In the genomic region with DNA sequence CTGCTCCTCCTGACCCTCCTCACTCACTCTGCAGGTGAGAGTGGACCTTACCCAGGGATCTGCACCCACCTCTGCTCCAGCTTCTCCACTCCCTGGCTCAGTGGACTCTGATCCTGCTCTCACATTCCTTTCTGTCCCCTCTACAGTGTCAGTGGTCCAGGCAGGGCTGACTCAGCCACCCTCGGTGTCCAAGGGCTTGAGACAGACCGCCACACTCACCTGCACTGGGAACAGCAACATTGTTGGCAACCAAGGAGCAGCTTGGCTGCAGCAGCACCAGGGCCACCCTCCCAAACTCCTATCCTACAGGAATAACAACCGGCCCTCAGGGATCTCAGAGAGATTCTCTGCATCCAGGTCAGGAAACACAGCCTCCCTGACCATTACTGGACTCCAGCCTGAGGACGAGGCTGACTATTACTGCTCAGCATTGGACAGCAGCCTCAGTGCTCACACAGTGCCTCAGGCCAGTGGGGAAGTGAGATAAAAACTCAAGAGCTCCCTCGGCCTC, we compare ENCODE assay signal across 1 cellular context.
TF ChIP-seq lines count a peak whose summit lies in the region.

No MANE protein-coding gene starts in this region.

TF ChIP-seq in HepG2, 621 proteins besides CTCF, POLR2A, EP300 and RAD21 (continued from another document and continues in another):
- TF ChIP-seq MAFF (IDR thresholded peaks at IDR 0.05; ENCODE audit: low read depth, low read length) (0 out of 2 replicates have a peak, but pooled peaks have one; percentile 2), GMEB2 (CRISPR knock-in tag; IDR thresholded peaks at IDR 0.05; ENCODE audit: low read depth) (no peak), ZNF691 (CRISPR knock-in tag; IDR thresholded peaks at IDR 0.05; ENCODE audit: borderline replicate concordance, low read depth) (0 out of 2 replicates have a peak, but pooled peaks have one; percentile 22), GATAD2A (CRISPR knock-in tag; IDR thresholded peaks at IDR 0.05) (peak; percentile 43; the same call in 1 of the 2 replicates), ZNF660 (CRISPR knock-in tag; IDR thresholded peaks at IDR 0.05; ENCODE audit: borderline replicate concordance, low read depth) (no peak), ZNF598 (CRISPR knock-in tag; IDR thresholded peaks at IDR 0.05; ENCODE audit: borderline replicate concordance) (peak; percentile 29; the same call in 1 of the 2 replicates), UBTF (CRISPR knock-in tag; IDR thresholded peaks at IDR 0.05) (peak; percentile 52; the same call in 1 of the 2 replicates), ZNF350 (CRISPR knock-in tag; IDR thresholded peaks at IDR 0.05; ENCODE audit: borderline replicate concordance, low read depth) (no peak), HDAC1 (CRISPR knock-in tag; IDR thresholded peaks at IDR 0.05) (0 out of 2 replicates have a peak, but pooled peaks have one; percentile 29), ZNF546 (CRISPR knock-in tag; conservative IDR thresholded peaks at IDR 0.05) (no peak), DNMT1 (CRISPR knock-in tag; IDR thresholded peaks at IDR 0.05) (no peak), HNF4A (CRISPR knock-in tag; IDR thresholded peaks at IDR 0.05) (peak; percentile 92), PCBP2 (optimal IDR thresholded peaks at IDR 0.05; ENCODE audit: low read depth, low read length, poor library complexity, severe bottlenecking) (no peak), SALL1 (CRISPR knock-in tag; IDR thresholded peaks at IDR 0.05) (peak; percentile 60), ZFX (CRISPR knock-in tag; IDR thresholded peaks at IDR 0.05; ENCODE audit: low read depth) (0 out of 2 replicates have a peak, but pooled peaks have one; percentile 12), ZNF550 (CRISPR knock-in tag; IDR thresholded peaks at IDR 0.05; ENCODE audit: borderline replicate concordance) (no peak), MAFK (conservative IDR thresholded peaks at IDR 0.05 in 1 of 2, IDR thresholded peaks at IDR 0.05 in 1 of 2; ENCODE audit: low read length in 2 of 2) (peak; percentile 20 to 34; a peak in 3 of 4 replicates), FOSL2 (CRISPR knock-in tag; IDR thresholded peaks at IDR 0.05) (peak; percentile 80), ZNF570 (CRISPR knock-in tag; IDR thresholded peaks at IDR 0.05; ENCODE audit: borderline replicate concordance) (no peak), TARDBP (CRISPR knock-in tag; IDR thresholded peaks at IDR 0.05) (no peak), ZEB1 (IDR thresholded peaks at IDR 0.05; ENCODE audit: insufficient replicate concordance, low read depth) (peak; percentile 66), NFYC (CRISPR knock-in tag; IDR thresholded peaks at IDR 0.05) (no peak), KDM4B (CRISPR knock-in tag; IDR thresholded peaks at IDR 0.05) (no peak), ZNF672 (CRISPR knock-in tag; IDR thresholded peaks at IDR 0.05) (no peak), ZNF747 (CRISPR knock-in tag; IDR thresholded peaks at IDR 0.05; ENCODE audit: borderline replicate concordance) (no peak), RXRB (CRISPR knock-in tag; IDR thresholded peaks at IDR 0.05; ENCODE audit: borderline replicate concordance) (0 out of 2 replicates have a peak, but pooled peaks have one; percentile 24), FOSL1 (CRISPR knock-in tag; IDR thresholded peaks at IDR 0.05; ENCODE audit: borderline replicate concordance) (no peak), ZNF264 (CRISPR knock-in tag; IDR thresholded peaks at IDR 0.05) (0 out of 2 replicates have a peak, but pooled peaks have one; percentile 36), ARNT (IDR thresholded peaks at IDR 0.05) (no peak), PAXIP1 (CRISPR knock-in tag; conservative IDR thresholded peaks at IDR 0.05) (peak; percentile 59; the same call in 1 of the 2 replicates), ZBTB33 (CRISPR knock-in tag; IDR thresholded peaks at IDR 0.05) (no peak)
- TF ChIP-seq, protein P1, sequence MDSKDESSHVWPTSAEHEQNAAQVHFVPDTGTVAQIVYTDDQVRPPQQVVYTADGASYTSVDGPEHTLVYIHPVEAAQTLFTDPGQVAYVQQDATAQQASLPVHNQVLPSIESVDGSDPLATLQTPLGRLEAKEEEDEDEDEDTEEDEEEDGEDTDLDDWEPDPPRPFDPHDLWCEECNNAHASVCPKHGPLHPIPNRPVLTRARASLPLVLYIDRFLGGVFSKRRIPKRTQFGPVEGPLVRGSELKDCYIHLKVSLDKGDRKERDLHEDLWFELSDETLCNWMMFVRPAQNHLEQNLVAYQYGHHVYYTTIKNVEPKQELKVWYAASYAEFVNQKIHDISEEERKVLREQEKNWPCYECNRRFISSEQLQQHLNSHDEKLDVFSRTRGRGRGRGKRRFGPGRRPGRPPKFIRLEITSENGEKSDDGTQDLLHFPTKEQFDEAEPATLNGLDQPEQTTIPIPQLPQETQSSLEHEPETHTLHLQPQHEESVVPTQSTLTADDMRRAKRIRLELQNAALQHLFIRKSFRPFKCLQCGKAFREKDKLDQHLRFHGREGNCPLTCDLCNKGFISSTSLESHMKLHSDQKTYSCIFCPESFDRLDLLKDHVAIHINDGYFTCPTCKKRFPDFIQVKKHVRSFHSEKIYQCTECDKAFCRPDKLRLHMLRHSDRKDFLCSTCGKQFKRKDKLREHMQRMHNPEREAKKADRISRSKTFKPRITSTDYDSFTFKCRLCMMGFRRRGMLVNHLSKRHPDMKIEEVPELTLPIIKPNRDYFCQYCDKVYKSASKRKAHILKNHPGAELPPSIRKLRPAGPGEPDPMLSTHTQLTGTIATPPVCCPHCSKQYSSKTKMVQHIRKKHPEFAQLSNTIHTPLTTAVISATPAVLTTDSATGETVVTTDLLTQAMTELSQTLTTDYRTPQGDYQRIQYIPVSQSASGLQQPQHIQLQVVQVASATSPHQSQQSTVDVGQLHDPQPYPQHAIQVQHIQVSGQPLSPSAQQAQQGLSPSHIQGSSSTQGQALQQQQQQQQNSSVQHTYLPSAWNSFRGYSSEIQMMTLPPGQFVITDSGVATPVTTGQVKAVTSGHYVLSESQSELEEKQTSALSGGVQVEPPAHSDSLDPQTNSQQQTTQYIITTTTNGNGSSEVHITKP (CRISPR knock-in tag; IDR thresholded peaks at IDR 0.05; ENCODE audit: low read depth), result peak; percentile 90
- TF ChIP-seq, protein P2, sequence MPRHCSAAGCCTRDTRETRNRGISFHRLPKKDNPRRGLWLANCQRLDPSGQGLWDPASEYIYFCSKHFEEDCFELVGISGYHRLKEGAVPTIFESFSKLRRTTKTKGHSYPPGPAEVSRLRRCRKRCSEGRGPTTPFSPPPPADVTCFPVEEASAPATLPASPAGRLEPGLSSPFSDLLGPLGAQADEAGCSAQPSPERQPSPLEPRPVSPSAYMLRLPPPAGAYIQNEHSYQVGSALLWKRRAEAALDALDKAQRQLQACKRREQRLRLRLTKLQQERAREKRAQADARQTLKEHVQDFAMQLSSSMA (CRISPR knock-in tag; IDR thresholded peaks at IDR 0.05), result no peak
- TF ChIP-seq, protein P3, sequence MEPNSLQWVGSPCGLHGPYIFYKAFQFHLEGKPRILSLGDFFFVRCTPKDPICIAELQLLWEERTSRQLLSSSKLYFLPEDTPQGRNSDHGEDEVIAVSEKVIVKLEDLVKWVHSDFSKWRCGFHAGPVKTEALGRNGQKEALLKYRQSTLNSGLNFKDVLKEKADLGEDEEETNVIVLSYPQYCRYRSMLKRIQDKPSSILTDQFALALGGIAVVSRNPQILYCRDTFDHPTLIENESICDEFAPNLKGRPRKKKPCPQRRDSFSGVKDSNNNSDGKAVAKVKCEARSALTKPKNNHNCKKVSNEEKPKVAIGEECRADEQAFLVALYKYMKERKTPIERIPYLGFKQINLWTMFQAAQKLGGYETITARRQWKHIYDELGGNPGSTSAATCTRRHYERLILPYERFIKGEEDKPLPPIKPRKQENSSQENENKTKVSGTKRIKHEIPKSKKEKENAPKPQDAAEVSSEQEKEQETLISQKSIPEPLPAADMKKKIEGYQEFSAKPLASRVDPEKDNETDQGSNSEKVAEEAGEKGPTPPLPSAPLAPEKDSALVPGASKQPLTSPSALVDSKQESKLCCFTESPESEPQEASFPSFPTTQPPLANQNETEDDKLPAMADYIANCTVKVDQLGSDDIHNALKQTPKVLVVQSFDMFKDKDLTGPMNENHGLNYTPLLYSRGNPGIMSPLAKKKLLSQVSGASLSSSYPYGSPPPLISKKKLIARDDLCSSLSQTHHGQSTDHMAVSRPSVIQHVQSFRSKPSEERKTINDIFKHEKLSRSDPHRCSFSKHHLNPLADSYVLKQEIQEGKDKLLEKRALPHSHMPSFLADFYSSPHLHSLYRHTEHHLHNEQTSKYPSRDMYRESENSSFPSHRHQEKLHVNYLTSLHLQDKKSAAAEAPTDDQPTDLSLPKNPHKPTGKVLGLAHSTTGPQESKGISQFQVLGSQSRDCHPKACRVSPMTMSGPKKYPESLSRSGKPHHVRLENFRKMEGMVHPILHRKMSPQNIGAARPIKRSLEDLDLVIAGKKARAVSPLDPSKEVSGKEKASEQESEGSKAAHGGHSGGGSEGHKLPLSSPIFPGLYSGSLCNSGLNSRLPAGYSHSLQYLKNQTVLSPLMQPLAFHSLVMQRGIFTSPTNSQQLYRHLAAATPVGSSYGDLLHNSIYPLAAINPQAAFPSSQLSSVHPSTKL (CRISPR knock-in tag; IDR thresholded peaks at IDR 0.05), result peak; percentile 51
